In genomic region chr7:45088146-45088701, GRCh38 we compare ENCODE assay signal across 9 cellular contexts. TPM values are rescaled to one million over a fixed set of nuclear protein-coding genes. Genes with fewer than 3 reads are reported as not detected.
DNase-seq lines count a peak whose midpoint lies in the region; ATAC-seq and TF ChIP-seq lines count a peak whose summit lies in the region.
"Had no signal": no experiment of that assay in that cellular context is flagged by ENCODE, and none has a peak within 500 bp of the region (broad histone marks: within the 10 kb centered on the region; RNA-seq: fewer than 3 reads in every experiment).

No MANE protein-coding gene starts in this region.

- no peak overlapping the region for H3K27ac ChIP-seq in IMR-90 (ENCODE audit: insufficient read depth, low read length)

- H3K14ac ChIP-seq in IMR-90 (replicated peaks; ENCODE audit: low read depth, low read length): no peak overlapping the region; the same call in 1 of the 2 replicates

- H3K9me3 Mint-ChIP-seq in stimulated activated naive B cell treated with anti-CD40 and anti-IgM and Interleukin-4, amounts not matched to agents 10 μg/mL and 1 μg/mL and 100 μg/mL, for 72 hours: no peaks in the 10 kb centered on the region

- POLR2A ChIA-PET in IMR-90 (lab: Charles Lee; ENCODE audit: unreplicated experiment): no interaction called here

- H4K8ac ChIP-seq in IMR-90 (ENCODE audit: low read depth in 2 of 2, low read length in 2 of 2): peak overlapping the region; percentile 40 to 54; a peak in 2 of 4 replicates

- no peak overlapping the region; the same call in 1 of the 2 replicates for H4K91ac ChIP-seq in IMR-90 (ENCODE audit: insufficient read depth, low read depth, low read length)

- H3K27me3 ChIP-seq in IMR-90 (ENCODE audit: control insufficient read depth, insufficient read depth, low read length) (no peaks in the 10 kb centered on the region), kidney epithelial cell (ENCODE audit: control insufficient read depth, insufficient read depth, low read length) (peaks cover 2% of the 10 kb centered on the region)

- peaks cover 4% of the 10 kb centered on the region; the same call in 1 of the 2 replicates for H3K9me1 ChIP-seq in IMR-90 (ENCODE audit: insufficient read depth, low read length)

- no peak overlapping the region for H3K18ac ChIP-seq in IMR-90 (ENCODE audit: low read depth, low read length)

- in situ Hi-C loops in IMR-90 (cut with MboI; ENCODE audit: low sequenced_read_pairs): no loop called here
- in situ Hi-C loops in astrocyte of the spinal cord (cut with HindIII; ENCODE audit: low sequenced_read_pairs): no loop called here

- H3K9me3 ChIP-seq in IMR-90 (ENCODE audit: control insufficient read depth, insufficient read depth, low read length): no peaks in the 10 kb centered on the region

- ATAC-seq in IMR-90 (ENCODE audit: low read depth) (peak; percentile 5), GM21825 (IDR thresholded peaks at IDR 0.05; ENCODE audit: unreplicated experiment) (no peak), HG03159 (IDR thresholded peaks at IDR 0.05; ENCODE audit: unreplicated experiment) (no peak)
- ATAC-seq in stimulated activated naive B cell treated with anti-CD40 and anti-IgM and Interleukin-4, amounts not matched to agents 10 μg/mL and 1 μg/mL and 100 μg/mL, for 72 hours (replicated peaks): no peak

- H2BK5ac ChIP-seq in IMR-90 (ENCODE audit: low read depth, low read length, poor library complexity, severe bottlenecking): no peak overlapping the region

- no peak overlapping the region for H3K23ac ChIP-seq in IMR-90 (ENCODE audit: low read depth, low read length)

- 26% methylated on average over 14 of the region's 29 CpGs; no CpG with 5 or more reads in 1 of the 2 experiments for WGBS in IMR-90 (ENCODE audit: extremely low coverage in 2 of 2, insufficient read length in 1 of 2), 2 experiments

- peaks cover 0 to 6% of the 10 kb centered on the region in 2 donors for H3K36me3 Mint-ChIP-seq in stimulated activated naive B cell treated with anti-CD40 and anti-IgM and Interleukin-4, amounts not matched to agents 10 μg/mL and 1 μg/mL and 100 μg/mL, for 72 hours

- 0 out of 2 replicates have a peak overlapping the region, but pooled peaks have one; percentile 26 for H4K5ac ChIP-seq in IMR-90 (ENCODE audit: low read depth, low read length)

- H3K79me1 ChIP-seq in IMR-90 (ENCODE audit: low read depth in 1 of 2, low read length in 2 of 2): peaks cover 0 to 8% of the 10 kb centered on the region in 2 experiments; a peak in 1 of 4 replicates

- peak overlapping the region; percentile 7; the same call in 1 of the 2 replicates for H3K9ac ChIP-seq in IMR-90 (ENCODE audit: low read depth, low read length)

- TF ChIP-seq RAD21 in IMR-90 (IDR thresholded peaks at IDR 0.05; ENCODE audit: low read length): no peak

- H2BK15ac ChIP-seq in IMR-90 (ENCODE audit: low read depth, low read length): no peak overlapping the region

- peaks cover 6 to 10% of the 10 kb centered on the region in 2 donors for H3K4me1 Mint-ChIP-seq in stimulated activated naive B cell treated with anti-CD40 and anti-IgM and Interleukin-4, amounts not matched to agents 10 μg/mL and 1 μg/mL and 100 μg/mL, for 72 hours

- H3K4me3 Mint-ChIP-seq in stimulated activated naive B cell treated with anti-CD40 and anti-IgM and Interleukin-4, amounts not matched to agents 10 μg/mL and 1 μg/mL and 100 μg/mL, for 72 hours: peak overlapping the region; percentile 44 to 63

- H3K4me2 ChIP-seq in IMR-90 (ENCODE audit: low read depth, low read length): peak overlapping the region; percentile 83

- H3K4me3 ChIP-seq in IMR-90 (ENCODE audit: insufficient read depth, low read depth, low read length) (peak overlapping the region; percentile 62), astrocyte of the spinal cord (ENCODE audit: low read depth, low read length) (peak overlapping the region; percentile 58), kidney epithelial cell (ENCODE audit: low read depth, low read length) (peak overlapping the region; percentile 63)

- dilution Hi-C loops in IMR-90 (cut with HindIII; ENCODE audit: low sequenced_read_pairs, unreplicated experiment): no loop called here

- peak overlapping the region; percentile 95 for H2AFZ ChIP-seq in IMR-90 (replicated peaks; ENCODE audit: low read length, poor library complexity)

- no peak overlapping the region for H3K27ac Mint-ChIP-seq in stimulated activated naive B cell treated with anti-CD40 and anti-IgM and Interleukin-4, amounts not matched to agents 10 μg/mL and 1 μg/mL and 100 μg/mL, for 72 hours

- peak overlapping the region; percentile 35; the same call in 1 of the 2 replicates for H3K4ac ChIP-seq in IMR-90 (ENCODE audit: low read depth, low read length)

- no peak overlapping the region for H2BK20ac ChIP-seq in IMR-90 (ENCODE audit: low read depth, low read length)

- no peak overlapping the region for H3K56ac ChIP-seq in IMR-90 (ENCODE audit: extremely low read depth, insufficient read depth, low read length)

- TF ChIP-seq POLR2A in IMR-90 (IDR thresholded peaks at IDR 0.05; ENCODE audit: low read depth, low read length): no peak

- H3K36me3 ChIP-seq in IMR-90 (ENCODE audit: control insufficient read depth, insufficient read depth, low read length) (peaks cover 7% of the 10 kb centered on the region; the same call in 1 of the 2 replicates), kidney epithelial cell (ENCODE audit: control insufficient read depth, insufficient read depth, low read length) (no peaks in the 10 kb centered on the region)

- peaks cover 11 to 15% of the 10 kb centered on the region in 2 donors for H3K27me3 Mint-ChIP-seq in stimulated activated naive B cell treated with anti-CD40 and anti-IgM and Interleukin-4, amounts not matched to agents 10 μg/mL and 1 μg/mL and 100 μg/mL, for 72 hours

- TF ChIP-seq CTCF in IMR-90 (conservative IDR thresholded peaks at IDR 0.05; ENCODE audit: low read depth, low read length) (no peak), astrocyte of the spinal cord (IDR thresholded peaks at IDR 0.05; ENCODE audit: low read depth, low read length) (no peak), kidney epithelial cell (IDR thresholded peaks at IDR 0.05; ENCODE audit: insufficient read depth, low read length, poor library complexity, severe bottlenecking) (no peak)

- CTCF ChIA-PET in IMR-90 (lab: Yijun Ruan, JAX): interaction anchor here (0.7 kb wide), 1 partner anchor 18 kb away, joined by 3 read pairs; no protein-coding TSS in a partner anchor

- H3K4me1 ChIP-seq in IMR-90 (ENCODE audit: control insufficient read depth, insufficient read depth, low read length): peaks cover 4% of the 10 kb centered on the region; the same call in 1 of the 2 replicates

- H4K20me1 ChIP-seq in IMR-90 (ENCODE audit: insufficient read depth, low read length): no peaks in the 10 kb centered on the region

- DNase-seq in IMR-90: no peak
- no peak for DNase-seq in astrocyte of the spinal cord (ENCODE audit: low read depth, low spot score)
- DNase-seq in kidney epithelial cell (ENCODE audit: low read depth): no peak
- DNase-seq in stimulated activated naive B cell treated with anti-CD40 and anti-IgM and Interleukin-4, amounts not matched to agents 10 μg/mL and 1 μg/mL and 100 μg/mL, for 72 hours: no peak
- no peak for DNase-seq in central memory CD4-positive, alpha-beta T cell
- DNase-seq: MV-4-11 had no signal

- peak overlapping the region; percentile 94 for H2AK9ac ChIP-seq in IMR-90 (replicated peaks; ENCODE audit: low read depth, low read length, poor library complexity)

- peak overlapping the region; percentile 82 for H2AK5ac ChIP-seq in IMR-90 (ENCODE audit: low read depth, low read length)

- 0 out of 2 replicates have a peak overlapping the region, but pooled peaks have one; percentile 8 for H2BK120ac ChIP-seq in IMR-90 (ENCODE audit: low read depth, low read length)

- intact Hi-C loops in IMR-90 (cut with micrococcal nuclease): no loop called here

- no TSS peak for BruUV-seq in IMR-90 (replicated peaks; lab: Mats Ljungman, UMichigan)

TF ChIP-seq in IMR-90, 13 proteins besides CTCF, POLR2A, EP300 and RAD21 (continues in another document):
- no peak for TF ChIP-seq USF2 (IDR thresholded peaks at IDR 0.05; ENCODE audit: low read depth, low read length)
- no peak for TF ChIP-seq BHLHE40 (IDR thresholded peaks at IDR 0.05; ENCODE audit: low read depth, low read length)
- TF ChIP-seq CEBPB (IDR thresholded peaks at IDR 0.05; ENCODE audit: low read depth, low read length): no peak
- no peak for TF ChIP-seq ELK1 (IDR thresholded peaks at IDR 0.05; ENCODE audit: borderline replicate concordance, low read depth, low read length)
- TF ChIP-seq CHD1 (IDR thresholded peaks at IDR 0.05; ENCODE audit: low read depth, low read length): no peak
- TF ChIP-seq RCOR1 (IDR thresholded peaks at IDR 0.05; ENCODE audit: insufficient replicate concordance, low read length): no peak
- TF ChIP-seq SMC3 (IDR thresholded peaks at IDR 0.05; ENCODE audit: low read depth, low read length): no peak
- TF ChIP-seq MXI1 (IDR thresholded peaks at IDR 0.05; ENCODE audit: borderline replicate concordance, low read depth, low read length): no peak
- no peak for TF ChIP-seq FOS (IDR thresholded peaks at IDR 0.05; ENCODE audit: low read depth, low read length)

RNA-seq across cellular contexts. Expression of gene NACAD, which starts 0.5 kb away (rescaled TPM):
- total RNA-seq in IMR-90 (2012; rRNA removed) (0.54 and 0.56 TPM in 2 replicates), kidney epithelial cell (4.9 and 6.9 TPM in 2 replicates)
- polyA plus RNA-seq in IMR-90 (2012; rRNA removed): 2.2 and 2.3 TPM in 2 replicates
- 1.9 and 2.2 TPM in 2 replicates for polyA plus RNA-seq in IMR-90 (2012; cell fraction: cytosol; rRNA removed)
- 3.3 and 4.4 TPM in 2 replicates for polyA plus RNA-seq in IMR-90 (2012; cell fraction: nucleus; rRNA removed; ENCODE audit: low replicate concordance)
- total RNA-seq: T-helper 1 cell treated with Interleukin-12 subunit alpha and Interleukin-12 subunit beta and Interleukin-4 antibody, amounts not matched to agents 30 ng/mL and 1 ng/mL, for 36 hours had no signal

RNA-seq across cellular contexts. Expression of gene TBRG4, which starts 23.3 kb away (rescaled TPM):
- total RNA-seq in IMR-90 (2012; rRNA removed) (56.7 and 77.6 TPM in 2 replicates), kidney epithelial cell (71.7 and 84.3 TPM in 2 replicates)
- polyA plus RNA-seq in IMR-90 (2012; rRNA removed): 62.0 and 71.6 TPM in 2 replicates
- polyA plus RNA-seq in IMR-90 (2012; cell fraction: cytosol; rRNA removed): 29.7 and 46.8 TPM in 2 replicates
- polyA plus RNA-seq in IMR-90 (2012; cell fraction: nucleus; rRNA removed; ENCODE audit: low replicate concordance): 53.8 and 112 TPM in 2 replicates
